Comparison of ENCODE assay signal across 26 cellular contexts in the genomic region with DNA sequence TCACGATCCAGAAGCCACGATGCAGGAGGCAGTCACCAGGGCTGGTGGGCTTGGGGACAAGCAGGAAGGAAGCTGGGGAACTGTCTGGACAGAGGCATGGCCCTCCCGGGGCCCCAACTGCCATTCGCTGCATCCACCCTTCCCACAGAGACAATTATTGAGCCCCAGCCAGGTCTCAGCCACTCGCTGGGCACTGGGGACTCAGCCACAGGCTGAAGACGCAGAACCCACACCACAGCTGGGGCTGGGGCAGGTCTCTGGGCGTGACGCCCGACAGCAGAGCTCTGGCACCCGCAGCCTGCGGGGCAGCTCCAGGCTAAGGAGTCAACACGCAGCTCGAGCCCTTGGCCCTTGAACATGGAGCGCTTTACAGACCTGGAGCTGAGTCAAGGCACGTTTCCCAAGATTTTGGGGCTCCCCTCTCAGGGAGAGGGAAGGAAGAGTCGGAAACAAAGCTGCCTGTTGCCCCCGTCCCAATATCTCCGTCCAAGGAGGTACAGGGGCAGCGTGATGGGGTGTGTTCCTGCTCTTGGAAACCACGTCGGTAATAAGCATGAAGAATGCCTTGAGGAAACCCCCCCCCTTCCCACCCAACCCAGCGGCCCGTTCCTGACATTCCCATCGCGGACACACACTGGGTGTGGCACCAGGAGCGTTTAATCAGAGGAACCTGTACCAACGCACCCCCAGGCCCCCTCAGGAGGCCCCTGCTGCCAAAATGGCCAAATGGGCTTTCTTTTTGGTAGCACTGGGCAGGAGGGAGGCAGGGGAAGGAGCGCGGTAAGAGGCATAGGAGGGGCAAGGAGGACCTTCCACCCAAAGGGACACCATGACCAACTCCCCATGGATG. TPM values are rescaled to one million over a fixed set of nuclear protein-coding genes. Genes with fewer than 3 reads are reported as not detected.
A peak's percentile ranks its signal among the peaks of the same experiment; 100 is the strongest.
DNase-seq lines count a peak whose midpoint lies in the region; ATAC-seq and TF ChIP-seq lines count a peak whose summit lies in the region.
"Had no signal": no experiment of that assay in that cellular context is flagged by ENCODE, and none has a peak within 500 bp of the region (broad histone marks: within the 10 kb centered on the region; RNA-seq: fewer than 3 reads in every experiment).

No MANE protein-coding gene starts in this region.

- TF ChIP-seq POLR2A in IMR-90 (IDR thresholded peaks at IDR 0.05; ENCODE audit: low read depth, low read length) (no peak), testis (IDR thresholded peaks at IDR 0.05) (no peak)

- CTCF ChIA-PET in IMR-90 (lab: Yijun Ruan, JAX) = no interaction called here
- CTCF ChIA-PET in naive thymus-derived CD4-positive, alpha-beta T cell (lab: Charles Lee) = interaction anchor here (0.5 kb wide), 1 partner anchor 41 kb away, joined by 3 read pairs; no protein-coding TSS in a partner anchor

- H2BK5ac ChIP-seq in IMR-90 (ENCODE audit: low read depth, low read length, poor library complexity, severe bottlenecking) = no peak overlapping the region

- H3K27ac Mint-ChIP-seq in naive thymus-derived CD4-positive, alpha-beta T cell = no peak overlapping the region
- H3K27ac Mint-ChIP-seq in CD14-positive monocyte = no peak overlapping the region
- H3K27ac Mint-ChIP-seq: CD8-positive, alpha-beta memory T cell had no signal

- H3K9me3 Mint-ChIP-seq in naive thymus-derived CD4-positive, alpha-beta T cell = peaks cover 0 to 3% (median 0%) of the 10 kb centered on the region in 11 donors
- H3K9me3 Mint-ChIP-seq in CD14-positive monocyte = peaks cover 0 to 8% (median 0%) of the 10 kb centered on the region in 7 donors

- H3K4me2 ChIP-seq in IMR-90 (ENCODE audit: low read depth, low read length) = no peak overlapping the region
- H3K4me2 ChIP-seq: KMS-11, PC-9 had no signal

- peaks cover 44% of the 10 kb centered on the region for H3K9me3 ChIP-seq in IMR-90 (ENCODE audit: control insufficient read depth, insufficient read depth, low read length)
- H3K9me3 ChIP-seq in naive thymus-derived CD4-positive, alpha-beta T cell (ENCODE audit: control insufficient read depth in 2 of 3, low read length in 3 of 3) = no peaks in the 10 kb centered on the region
- no peaks in the 10 kb centered on the region for H3K9me3 ChIP-seq in testis

- no peaks in the 10 kb centered on the region for H3K4me1 ChIP-seq in IMR-90 (ENCODE audit: control insufficient read depth, insufficient read depth, low read length)
- no peaks in the 10 kb centered on the region for H3K4me1 ChIP-seq in naive thymus-derived CD4-positive, alpha-beta T cell (ENCODE audit: control insufficient read depth in 2 of 2, insufficient read depth in 2 of 2, low read length in 2 of 2)
- peaks cover 11% of the 10 kb centered on the region for H3K4me1 ChIP-seq in testis

- no peak overlapping the region for H3K56ac ChIP-seq in IMR-90 (ENCODE audit: extremely low read depth, insufficient read depth, low read length)

- H3K36me3 Mint-ChIP-seq in naive thymus-derived CD4-positive, alpha-beta T cell = no peaks in the 10 kb centered on the region
- H3K36me3 Mint-ChIP-seq in CD14-positive monocyte = no peaks in the 10 kb centered on the region
- H3K36me3 Mint-ChIP-seq: CD8-positive, alpha-beta memory T cell; IgD-negative memory B cell had no signal

- H2BK120ac ChIP-seq in IMR-90 (ENCODE audit: low read depth, low read length) = no peak overlapping the region

- no peak overlapping the region for H3K18ac ChIP-seq in IMR-90 (ENCODE audit: low read depth, low read length)

- no peak overlapping the region for H2AK9ac ChIP-seq in IMR-90 (replicated peaks; ENCODE audit: low read depth, low read length, poor library complexity)

- H4K91ac ChIP-seq in IMR-90 (ENCODE audit: insufficient read depth, low read depth, low read length) = no peak overlapping the region

- H4K20me1 ChIP-seq in IMR-90 (ENCODE audit: insufficient read depth, low read length) = no peaks in the 10 kb centered on the region

- H3K23ac ChIP-seq in IMR-90 (ENCODE audit: low read depth, low read length) = no peak overlapping the region

- WGBS in IMR-90 (ENCODE audit: extremely low coverage in 2 of 2, insufficient read length in 1 of 2), 2 experiments = 54% methylated on average over 7 of the region's 29 CpGs; no CpG with 5 or more reads in 1 of the 2 experiments
- WGBS in testis, 2 donors = 80 to 86% methylated on average over 19 to 29 of the region's 29 CpGs

- TF ChIP-seq RAD21 in IMR-90 (IDR thresholded peaks at IDR 0.05; ENCODE audit: low read length) = no peak

- H2BK20ac ChIP-seq in IMR-90 (ENCODE audit: low read depth, low read length) = no peak overlapping the region

- no peak overlapping the region for H3K4ac ChIP-seq in IMR-90 (ENCODE audit: low read depth, low read length)

- no peak for DNase-seq in IMR-90
- peak; percentile 41 for DNase-seq in coronary artery (ENCODE audit: low spot score)
- DNase-seq in naive thymus-derived CD4-positive, alpha-beta T cell = no peak
- peak; percentile 10 for DNase-seq in testis
- no peak for DNase-seq in anterior cingulate cortex (lab: John Stamatoyannopoulos, UW)
- no peak for DNase-seq in CD14-positive monocyte (ENCODE audit: low spot score)
- DNase-seq: CD8-positive, alpha-beta memory T cell; DMS 273 treated with DMSO at 0.1 percent for 48 hours; DMS79; EL; GDM1; GOT3; HCEC 1CT; MM.1S; NCI-H2029; NCI-H446; NCI-H524 treated with DMSO at 0.1 percent for 48 hours; PC-9; SHP77 had no signal

- H3K27me3 ChIP-seq in IMR-90 (ENCODE audit: control insufficient read depth, insufficient read depth, low read length) (no peaks in the 10 kb centered on the region), testis (no peaks in the 10 kb centered on the region)
- no peaks in the 10 kb centered on the region for H3K27me3 ChIP-seq in naive thymus-derived CD4-positive, alpha-beta T cell (ENCODE audit: control insufficient read depth in 2 of 2, insufficient read depth in 2 of 2, low read length in 2 of 2)

- H3K4me3 Mint-ChIP-seq in naive thymus-derived CD4-positive, alpha-beta T cell = no peak overlapping the region
- H3K4me3 Mint-ChIP-seq in CD14-positive monocyte = no peak overlapping the region
- H3K4me3 Mint-ChIP-seq: CD8-positive, alpha-beta memory T cell; IgD-negative memory B cell had no signal

- no peak overlapping the region for H3K27ac ChIP-seq in IMR-90 (ENCODE audit: insufficient read depth, low read length)
- no peak overlapping the region for H3K27ac ChIP-seq in coronary artery
- no peak overlapping the region for H3K27ac ChIP-seq in naive thymus-derived CD4-positive, alpha-beta T cell (ENCODE audit: low read depth, low read length)
- no peak overlapping the region for H3K27ac ChIP-seq in testis
- H3K27ac ChIP-seq: C4-2B, KMS-11, PC-9, RWPE1 had no signal

- H3K4me1 Mint-ChIP-seq in naive thymus-derived CD4-positive, alpha-beta T cell = peaks cover 0 to 9% (median 3%) of the 10 kb centered on the region in 7 donors
- H3K4me1 Mint-ChIP-seq in CD14-positive monocyte = no peaks in the 10 kb centered on the region
- H3K4me1 Mint-ChIP-seq: IgD-negative memory B cell had no signal

- intact Hi-C loops in IMR-90 (cut with micrococcal nuclease) = no loop called here
- intact Hi-C loops in naive thymus-derived CD4-positive, alpha-beta T cell (cut with micrococcal nuclease) = no loop called here
- intact Hi-C loops in testis (cut with DNase I; ENCODE audit: low total_unique reads) = no loop called here
- intact Hi-C loops in CD14-positive monocyte (cut with micrococcal nuclease) = no loop called here

- BruUV-seq in IMR-90 (replicated peaks; lab: Mats Ljungman, UMichigan) = no TSS peak

- TF ChIP-seq CTCF in IMR-90 (conservative IDR thresholded peaks at IDR 0.05; ENCODE audit: low read depth, low read length) (no peak), coronary artery (IDR thresholded peaks at IDR 0.05) (no peak), testis (IDR thresholded peaks at IDR 0.05) (no peak), CD14-positive monocyte (IDR thresholded peaks at IDR 0.05) (no peak)

- dilution Hi-C loops in IMR-90 (cut with HindIII; ENCODE audit: low sequenced_read_pairs, unreplicated experiment) = no loop called here

- H4K8ac ChIP-seq in IMR-90 (ENCODE audit: low read depth in 2 of 2, low read length in 2 of 2) = no peak overlapping the region

- H3K9ac ChIP-seq in IMR-90 (ENCODE audit: low read depth, low read length) = no peak overlapping the region
- H3K9ac ChIP-seq: KMS-11 had no signal

- in situ Hi-C loops in IMR-90 (cut with MboI; ENCODE audit: low sequenced_read_pairs) = no loop called here

- POLR2A ChIA-PET in IMR-90 (lab: Charles Lee; ENCODE audit: unreplicated experiment) = no interaction called here
- POLR2A ChIA-PET in naive thymus-derived CD4-positive, alpha-beta T cell (lab: Charles Lee) = no interaction called here

- H2AFZ ChIP-seq in IMR-90 (replicated peaks; ENCODE audit: low read length, poor library complexity) = peak overlapping the region; percentile 11
- H2AFZ ChIP-seq: PC-9 had no signal

- no peaks in the 10 kb centered on the region for H3K9me1 ChIP-seq in IMR-90 (ENCODE audit: insufficient read depth, low read length)

- H3K4me3 ChIP-seq in IMR-90 (ENCODE audit: insufficient read depth, low read depth, low read length) (no peak overlapping the region), coronary artery (no peak overlapping the region), testis (no peak overlapping the region)
- H3K4me3 ChIP-seq in naive thymus-derived CD4-positive, alpha-beta T cell (ENCODE audit: low read length) = no peak overlapping the region
- H3K4me3 ChIP-seq: GM12878, PC-9 had no signal

- H3K36me3 ChIP-seq in IMR-90 (ENCODE audit: control insufficient read depth, insufficient read depth, low read length) (no peaks in the 10 kb centered on the region), testis (ENCODE audit: low read depth, missing control alignments) (no peaks in the 10 kb centered on the region)
- no peaks in the 10 kb centered on the region for H3K36me3 ChIP-seq in naive thymus-derived CD4-positive, alpha-beta T cell (ENCODE audit: control insufficient read depth in 2 of 3, insufficient read depth in 3 of 3, low read length in 3 of 3)

- H4K5ac ChIP-seq in IMR-90 (ENCODE audit: low read depth, low read length) = no peak overlapping the region

- H3K27me3 Mint-ChIP-seq in naive thymus-derived CD4-positive, alpha-beta T cell = peaks cover 19 to 45% (median 35%) of the 10 kb centered on the region in 5 donors
- H3K27me3 Mint-ChIP-seq in CD14-positive monocyte (ENCODE audit: low read depth in 3 of 3) = peaks cover 14 to 27% (median 24%) of the 10 kb centered on the region in 3 donors

- H2BK15ac ChIP-seq in IMR-90 (ENCODE audit: low read depth, low read length) = no peak overlapping the region

- H3K79me1 ChIP-seq in IMR-90 (ENCODE audit: low read depth in 1 of 2, low read length in 2 of 2) = no peaks in the 10 kb centered on the region

- H2AK5ac ChIP-seq in IMR-90 (ENCODE audit: low read depth, low read length) = no peak overlapping the region

- no peak overlapping the region for H3K14ac ChIP-seq in IMR-90 (replicated peaks; ENCODE audit: low read depth, low read length)

- no peak for ATAC-seq in IMR-90 (ENCODE audit: low read depth)
- ATAC-seq in naive thymus-derived CD4-positive, alpha-beta T cell = peak; percentile 10
- ATAC-seq in GM18519 (IDR thresholded peaks at IDR 0.05; ENCODE audit: low FRiP score, unreplicated experiment) = no peak
- ATAC-seq: GM12878 had no signal

RNA-seq across cellular contexts. Expression of a gene that starts 6.7 kb away (rescaled TPM):
- total RNA-seq in IMR-90 (2012; rRNA removed) = not detected in 2 replicates
- polyA plus RNA-seq in IMR-90 (2012; rRNA removed) = not detected in 2 replicates
- 0.04 TPM in 1 of 2 replicates, not detected in the other for polyA plus RNA-seq in IMR-90 (2012; cell fraction: cytosol; rRNA removed)
- polyA plus RNA-seq in IMR-90 (2012; cell fraction: nucleus; rRNA removed; ENCODE audit: low replicate concordance) = 0.03 TPM in 1 of 2 replicates, not detected in the other
- total RNA-seq in naive thymus-derived CD4-positive, alpha-beta T cell = under 1 TPM in 1 of 5 experiments, not detected in 4; 0.05 TPM
- polyA plus RNA-seq in naive thymus-derived CD4-positive, alpha-beta T cell = not detected
- 10 to 100 TPM in 1 of 2 donors, 1 to 10 TPM in 1; 8.0 to 10.0 TPM for total RNA-seq in testis
- polyA plus RNA-seq in testis (ENCODE audit: insufficient read depth, low read depth, low replicate concordance) = 8.7 TPM
- polyA plus RNA-seq in CD14-positive monocyte = not detected
- total RNA-seq: CD8-positive, alpha-beta memory T cell; PC-9; SK-MEL-5 had no signal
- polyA plus RNA-seq: CD8-positive, alpha-beta memory T cell; IgD-negative memory B cell had no signal

Comparison
In these comparisons a context has a peak if more than half of its experiments do, and no peak if none do; other contexts are left out.
1. DNase-seq: peak in coronary artery (single experiment) and testis (single experiment); none in IMR-90 (single experiment), naive thymus-derived CD4-positive, alpha-beta T cell (0 of 9), anterior cingulate cortex (0 of 58) and CD14-positive monocyte (single experiment).